ENCODE assay signal across 15 cellular contexts in genomic region chr3:195385526-195385925, GRCh38. TPM values are rescaled to one million over a fixed set of nuclear protein-coding genes. Genes with fewer than 3 reads are reported as not detected.
DNase-seq lines count a peak whose midpoint lies in the region; ATAC-seq and TF ChIP-seq lines count a peak whose summit lies in the region.
"Had no signal": no experiment of that assay in that cellular context is flagged by ENCODE, and none has a peak within 500 bp of the region (broad histone marks: within the 10 kb centered on the region; RNA-seq: fewer than 3 reads in every experiment).

No MANE protein-coding gene starts in this region.

- H3K36me3 Mint-ChIP-seq in endothelial cell (ENCODE audit: low read depth, unreplicated experiment) (no peaks in the 10 kb centered on the region), naive B cell (peaks cover 0 to 14% of the 10 kb centered on the region in 2 donors)
- H3K36me3 Mint-ChIP-seq in activated CD4-positive, alpha-beta memory T cell treated with anti-CD3 and anti-CD28 coated beads, Interleukin-2, amount 10 ng/mL, durations not matched to agents 7 days and 5 days (ENCODE audit: low read depth): peaks cover 48% of the 10 kb centered on the region

- H3K36me3 ChIP-seq in suprapubic skin: peaks cover 7% of the 10 kb centered on the region

- no peaks in the 10 kb centered on the region for H3K9me3 ChIP-seq in suprapubic skin

- H3K4me1 Mint-ChIP-seq in endothelial cell (ENCODE audit: unreplicated experiment): peaks cover 10% of the 10 kb centered on the region
- peaks cover 18 to 31% (median 20%) of the 10 kb centered on the region in 3 donors for H3K4me1 Mint-ChIP-seq in naive B cell
- H3K4me1 Mint-ChIP-seq in activated CD4-positive, alpha-beta memory T cell treated with anti-CD3 and anti-CD28 coated beads, Interleukin-2, amount 10 ng/mL, durations not matched to agents 7 days and 5 days: peaks cover 9% of the 10 kb centered on the region

- TF ChIP-seq CTCF in endothelial cell (IDR thresholded peaks at IDR 0.05; ENCODE audit: unreplicated experiment): no peak
- TF ChIP-seq CTCF in suprapubic skin (IDR thresholded peaks at IDR 0.05): no peak

- CTCF ChIA-PET in activated CD4-positive, alpha-beta memory T cell treated with anti-CD3 and anti-CD28 coated beads, Interleukin-2, amount 10 ng/mL, durations not matched to agents 7 days and 5 days (lab: Charles Lee): no interaction called here

- H3K27me3 Mint-ChIP-seq in endothelial cell (ENCODE audit: unreplicated experiment) (no peaks in the 10 kb centered on the region), naive B cell (no peaks in the 10 kb centered on the region)
- H3K27me3 Mint-ChIP-seq in activated CD4-positive, alpha-beta memory T cell treated with anti-CD3 and anti-CD28 coated beads, Interleukin-2, amount 10 ng/mL, durations not matched to agents 7 days and 5 days: no peaks in the 10 kb centered on the region

- no peak overlapping the region for H3K27ac ChIP-seq in suprapubic skin
- H3K27ac ChIP-seq: KMS-11 had no signal

- no peak for TF ChIP-seq POLR2A in suprapubic skin (IDR thresholded peaks at IDR 0.05)

- H3K4me3 Mint-ChIP-seq in endothelial cell (ENCODE audit: unreplicated experiment) (no peak overlapping the region), naive B cell (no peak overlapping the region)
- no peak overlapping the region for H3K4me3 Mint-ChIP-seq in activated CD4-positive, alpha-beta memory T cell treated with anti-CD3 and anti-CD28 coated beads, Interleukin-2, amount 10 ng/mL, durations not matched to agents 7 days and 5 days

- no peaks in the 10 kb centered on the region for H3K27me3 ChIP-seq in suprapubic skin

- H3K27ac Mint-ChIP-seq in endothelial cell (ENCODE audit: unreplicated experiment) (peak overlapping the region; percentile 70), naive B cell (peak overlapping the region in 5 of 6 donors; percentile 9 to 57 (median 23))
- H3K27ac Mint-ChIP-seq in activated CD4-positive, alpha-beta memory T cell treated with anti-CD3 and anti-CD28 coated beads, Interleukin-2, amount 10 ng/mL, durations not matched to agents 7 days and 5 days: no peak overlapping the region

- ATAC-seq in naive B cell (ENCODE audit: low read depth in 2 of 2) (no peak), HG03342 (IDR thresholded peaks at IDR 0.05; ENCODE audit: unreplicated experiment) (no peak)
- ATAC-seq: GM12878 had no signal

- peak; percentile 7 for DNase-seq in Daoy (ENCODE audit: low read depth)
- peak; percentile 3 for DNase-seq in NCI-H460 (ENCODE audit: extremely low read depth, low read depth)
- DNase-seq in endothelial cell (ENCODE audit: low spot score): no peak
- no peak for DNase-seq in naive B cell
- DNase-seq in suprapubic skin (ENCODE audit: low spot score in 2 of 2): no peak
- DNase-seq in activated CD4-positive, alpha-beta memory T cell treated with anti-CD3 and anti-CD28 coated beads, Interleukin-2, amount 10 ng/mL, durations not matched to agents 7 days and 5 days: no peak
- DNase-seq in GM03348 (ENCODE audit: low spot score): no peak
- DNase-seq: activated naive CD4-positive, alpha-beta T cell treated with Interleukin-2 at 50 U/mL for 16 hours; effector CD4-positive, alpha-beta T cell; NCI-H2171; retina; Right ventricle myocardium superior had no signal

- H3K4me3 ChIP-seq in suprapubic skin: no peak overlapping the region
- H3K4me3 ChIP-seq: GM12878 had no signal

- TF ChIP-seq EP300 in suprapubic skin (IDR thresholded peaks at IDR 0.05): no peak

- peaks cover 15% of the 10 kb centered on the region for H3K4me1 ChIP-seq in suprapubic skin

- 60% methylated on average over 2 of the region's 2 CpGs for WGBS in suprapubic skin

- POLR2A ChIA-PET in activated CD4-positive, alpha-beta memory T cell treated with anti-CD3 and anti-CD28 coated beads, Interleukin-2, amount 10 ng/mL, durations not matched to agents 7 days and 5 days (lab: Charles Lee): no interaction called here

- no peaks in the 10 kb centered on the region for H3K9me3 Mint-ChIP-seq in endothelial cell (ENCODE audit: unreplicated experiment)
- no peaks in the 10 kb centered on the region for H3K9me3 Mint-ChIP-seq in naive B cell
- no peaks in the 10 kb centered on the region for H3K9me3 Mint-ChIP-seq in activated CD4-positive, alpha-beta memory T cell treated with anti-CD3 and anti-CD28 coated beads, Interleukin-2, amount 10 ng/mL, durations not matched to agents 7 days and 5 days

RNA-seq across cellular contexts. Expression of gene ACAP2, which starts 57.3 kb away (rescaled TPM):
- 37.4 and 47.4 TPM in 2 replicates for total RNA-seq in Daoy (2014; rRNA removed; shearing (Covaris generic))
- 36.6 and 36.7 TPM in 2 replicates for total RNA-seq in NCI-H460 (2014; rRNA removed; shearing (Covaris generic))
- 25.6 TPM in 2 replicates for polyA plus RNA-seq in NCI-H460 (2014; cell fraction: nucleus; rRNA removed)
- total RNA-seq in endothelial cell (ENCODE audit: unreplicated experiment) (61.2 TPM), suprapubic skin (10 to 100 TPM; 41.9 to 53.2 (median 48.0) TPM)
- polyA plus RNA-seq in naive B cell (ENCODE audit: low read depth in 6 of 6): 10 to 100 TPM; 36.8 to 90.1 (median 81.0) TPM
- 10 to 100 TPM; 76.0 to 77.4 TPM for total RNA-seq in activated CD4-positive, alpha-beta memory T cell treated with anti-CD3 and anti-CD28 coated beads, Interleukin-2, amount 10 ng/mL, durations not matched to agents 7 days and 5 days

Comparison
In these comparisons a context has a peak if more than half of its experiments do, and no peak if none do; other contexts are left out.
1. DNase-seq: peak in Daoy (single experiment) and NCI-H460 (single experiment); none in endothelial cell (single experiment), naive B cell (single experiment), suprapubic skin (0 of 2), activated CD4-positive, alpha-beta memory T cell treated with anti-CD3 and anti-CD28 coated beads, Interleukin-2, amount 10 ng/mL, durations not matched to agents 7 days and 5 days (single experiment) and GM03348 (single experiment).